Comparison of ENCODE assay signal across 8 cellular contexts in genomic region chr2:120223034-120223912, GRCh38. TPM values are rescaled to one million over a fixed set of nuclear protein-coding genes. Genes with fewer than 3 reads are reported as not detected.
DNase-seq lines count a peak whose midpoint lies in the region; ATAC-seq and TF ChIP-seq lines count a peak whose summit lies in the region.

Gene TMEM185B (minus strand): TSS chr2:120223400. CDS start chr2:120222976, 424 bp downstream.

- 0 out of 2 replicates have a peak, but pooled peaks have one; percentile 29 for TF ChIP-seq CTCF in LNCAP (IDR thresholded peaks at IDR 0.05)
- peak; percentile 67 for TF ChIP-seq CTCF in foreskin keratinocyte (conservative IDR thresholded peaks at IDR 0.05)

- peak within 1 kb of the TSS; percentile 43 for H4K8ac ChIP-seq in neuronal stem cell (ENCODE audit: low read depth, low read length)

- H2BK5ac ChIP-seq in neuronal stem cell (ENCODE audit: low read length), result no peak within 1 kb of the TSS

- peak within 1 kb of the TSS; percentile 79 for H3K4me2 ChIP-seq in neuronal stem cell (ENCODE audit: insufficient read depth, low read length, poor library complexity, severe bottlenecking)

- H3K4me1 ChIP-seq in foreskin keratinocyte (peaks cover 11% of the 10 kb centered on the region), neuronal stem cell (ENCODE audit: control insufficient read depth in 2 of 2, insufficient read depth in 1 of 2, low read depth in 1 of 2, low read length in 2 of 2) (no peaks in the 10 kb centered on the region)

- WGBS in neuronal stem cell (ENCODE audit: extremely low coverage in 2 of 2, insufficient read length in 2 of 2, insufficient replicate concordance in 1 of 2), 2 donors, result no CpG with 5 or more reads among the region's 108 CpGs

- H3K4me3 ChIP-seq in neuronal stem cell (ENCODE audit: low read length in 2 of 2), result peak within 1 kb of the TSS; percentile 54 to 83

- ATAC-seq in foreskin keratinocyte, result peak; percentile 88

- H2BK15ac ChIP-seq in neuronal stem cell (ENCODE audit: low read length), result peak within 1 kb of the TSS; percentile 81

- H3K27me3 ChIP-seq in foreskin keratinocyte, result no peaks in the 10 kb centered on the region
- peaks cover 0 to 48% (median 8%) of the 10 kb centered on the region in 3 experiments for H3K27me3 ChIP-seq in neuronal stem cell (ENCODE audit: control insufficient read depth in 3 of 3, insufficient read depth in 3 of 3, low read depth in 1 of 3, low read length in 3 of 3)

- H2BK12ac ChIP-seq in neuronal stem cell (ENCODE audit: low read length), result no peak within 1 kb of the TSS

- H3K79me1 ChIP-seq in neuronal stem cell (ENCODE audit: low read depth, low read length), result peaks cover 6% of the 10 kb centered on the region

- peak within 1 kb of the TSS; percentile 38 for H2BK120ac ChIP-seq in neuronal stem cell (ENCODE audit: low read depth, low read length)

- peak within 1 kb of the TSS; percentile 42 for H3K4ac ChIP-seq in neuronal stem cell (ENCODE audit: low read length)

- peak within 1 kb of the TSS; percentile 94 for H3K27ac ChIP-seq in foreskin keratinocyte
- H3K27ac ChIP-seq in neuronal stem cell (replicated peaks; ENCODE audit: low read length), result no peak within 1 kb of the TSS
- H3K27ac ChIP-seq in substantia nigra (ENCODE audit: low read depth, low read length, poor library complexity, severe bottlenecking), result peak within 1 kb of the TSS; percentile 80

- DNase-seq in G401 (ENCODE audit: low spot score) (peak; percentile 80), H4 (ENCODE audit: low spot score) (peak; percentile 56), SHP77 (lab: John Stamatoyannopoulos, UW) (peak; percentile 65 to 67), activated gamma-delta T cell (lab: John Stamatoyannopoulos, UW) (peak; percentile 84), foreskin keratinocyte (peak; percentile 74 to 87), neuronal stem cell (ENCODE audit: low spot score) (peak; percentile 72), substantia nigra (lab: John Stamatoyannopoulos, UW) (peak; percentile 27 to 93 (median 81))

- H3K9ac ChIP-seq in neuronal stem cell (ENCODE audit: low read depth, low read length, poor library complexity), result peak within 1 kb of the TSS; percentile 82

- H4K91ac ChIP-seq in neuronal stem cell (ENCODE audit: low read depth, low read length, poor library complexity), result no peak within 1 kb of the TSS

- in situ Hi-C loops in G401 (cut with HindIII; ENCODE audit: low sequenced_read_pairs), result no loop called here

- H3K14ac ChIP-seq in neuronal stem cell (ENCODE audit: low read length), result no peak within 1 kb of the TSS

- peak within 1 kb of the TSS; percentile 98 for H3K18ac ChIP-seq in neuronal stem cell (ENCODE audit: low read length)

- H3K36me3 ChIP-seq in neuronal stem cell (replicated peaks in 1 of 2; ENCODE audit: control insufficient read depth in 2 of 2, insufficient read depth in 2 of 2, low read length in 2 of 2), result peaks cover 2 to 10% of the 10 kb centered on the region in 2 donors

- H3K9me3 ChIP-seq in neuronal stem cell (replicated peaks in 1 of 2; ENCODE audit: control insufficient read depth in 2 of 2, insufficient read depth in 1 of 2, low read depth in 1 of 2, low read length in 2 of 2), result peaks cover 9 to 14% of the 10 kb centered on the region in 2 donors

- peak within 1 kb of the TSS; percentile 23 for H2AK5ac ChIP-seq in neuronal stem cell (ENCODE audit: low read depth, low read length)

- peak within 1 kb of the TSS; percentile 98 for H2AFZ ChIP-seq in neuronal stem cell (ENCODE audit: low read length)

- peak within 1 kb of the TSS; percentile 47 for H3K23ac ChIP-seq in neuronal stem cell (ENCODE audit: low read depth, low read length, poor library complexity)

RNA-seq across cellular contexts. Expression of gene TMEM185B, which starts in this region (rescaled TPM):
- 24.2 and 26.1 TPM in 2 replicates for total RNA-seq in G401 (2014; rRNA removed; shearing (Covaris generic))
- total RNA-seq in H4 (2014; rRNA removed; shearing (Covaris generic)), result 24.7 and 39.3 TPM in 2 replicates
- total RNA-seq in foreskin keratinocyte, result 18.3 and 18.6 TPM in 2 replicates
- polyA plus RNA-seq in foreskin keratinocyte, result 10.7 and 11.4 TPM in 2 replicates
- 14.5 TPM for polyA plus RNA-seq in neuronal stem cell (2013, experiment 1 of 2)
- polyA plus RNA-seq in neuronal stem cell (2013, experiment 2 of 2), result 14.5 TPM
